1 cellular context compared by ENCODE assay signal in the genomic region with DNA sequence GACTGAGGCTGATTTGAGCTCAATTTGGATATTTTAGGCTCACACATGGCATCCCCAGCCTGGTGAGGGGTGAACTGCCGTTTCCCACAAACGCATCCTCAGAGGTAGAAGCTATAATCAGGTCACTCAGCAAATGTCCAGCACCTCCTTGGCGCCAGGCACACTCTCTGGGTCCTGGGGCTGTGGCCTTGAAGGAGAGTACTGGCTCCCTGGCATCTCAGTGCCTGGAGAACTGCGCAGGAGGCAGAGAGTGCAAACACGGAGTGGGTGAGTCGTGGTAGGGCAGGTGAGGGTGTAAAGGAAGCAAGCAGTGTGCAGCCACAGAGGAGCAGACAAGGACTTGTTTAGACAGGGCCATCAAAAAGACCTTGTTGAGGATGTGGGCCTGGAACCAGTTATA.
TF ChIP-seq lines count a peak whose summit lies in the region.

No MANE protein-coding gene starts in this region.

TF ChIP-seq in IMR-90, 13 proteins besides CTCF, POLR2A, EP300 and RAD21 (continued from another document):
- TF ChIP-seq CHD1 (IDR thresholded peaks at IDR 0.05; ENCODE audit: low read depth, low read length) (no peak), FOS (IDR thresholded peaks at IDR 0.05; ENCODE audit: low read depth, low read length) (no peak), CEBPB (IDR thresholded peaks at IDR 0.05; ENCODE audit: low read depth, low read length) (no peak), RFX5 (IDR thresholded peaks at IDR 0.05; ENCODE audit: low read depth, low read length) (no peak)
- TF ChIP-seq, protein P1, sequence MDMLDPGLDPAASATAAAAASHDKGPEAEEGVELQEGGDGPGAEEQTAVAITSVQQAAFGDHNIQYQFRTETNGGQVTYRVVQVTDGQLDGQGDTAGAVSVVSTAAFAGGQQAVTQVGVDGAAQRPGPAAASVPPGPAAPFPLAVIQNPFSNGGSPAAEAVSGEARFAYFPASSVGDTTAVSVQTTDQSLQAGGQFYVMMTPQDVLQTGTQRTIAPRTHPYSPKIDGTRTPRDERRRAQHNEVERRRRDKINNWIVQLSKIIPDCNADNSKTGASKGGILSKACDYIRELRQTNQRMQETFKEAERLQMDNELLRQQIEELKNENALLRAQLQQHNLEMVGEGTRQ (IDR thresholded peaks at IDR 0.05; ENCODE audit: low read depth, low read length): no peak
